Comparison of ENCODE assay signal across 9 cellular contexts in genomic region chr1:223747838-223748335, GRCh38. TPM values are rescaled to one million over a fixed set of nuclear protein-coding genes. Genes with fewer than 3 reads are reported as not detected.
DNase-seq lines count a peak whose midpoint lies in the region; FAIRE-seq and TF ChIP-seq lines count a peak whose summit lies in the region.
"Had no signal": no experiment of that assay in that cellular context is flagged by ENCODE, and none has a peak within 500 bp of the region (broad histone marks: within the 10 kb centered on the region; RNA-seq: fewer than 3 reads in every experiment).

No MANE protein-coding gene starts in this region.

- intact Hi-C loops in kidney (cut with DNase I), result loop anchor here (5.0 kb wide), 1 partner anchor 36 kb away; the partner anchor contains the start of gene CAPN2

- H3K4me1 ChIP-seq in adipocyte (ENCODE audit: control insufficient read depth, insufficient read depth, low read length) (peaks cover 32% of the 10 kb centered on the region), kidney (ENCODE audit: control insufficient read depth in 1 of 2, insufficient read depth in 1 of 2, low read depth in 1 of 2, low read length in 2 of 2) (peaks cover 10 to 20% of the 10 kb centered on the region in 2 donors)

- peak overlapping the region; percentile 74 for H3K9ac ChIP-seq in adipocyte (ENCODE audit: low read length)
- peak overlapping the region in 1 of 2 donors; percentile 55 for H3K9ac ChIP-seq in kidney (ENCODE audit: low read length in 2 of 2)

- H3K9me3 ChIP-seq in adipocyte (ENCODE audit: control insufficient read depth, low read length) (no peaks in the 10 kb centered on the region), kidney (ENCODE audit: control insufficient read depth in 1 of 2, low read length in 2 of 2) (no peaks in the 10 kb centered on the region)

- H3K27me3 ChIP-seq in adipocyte (replicated peaks; ENCODE audit: control insufficient read depth, insufficient read depth, low read length), result no peaks in the 10 kb centered on the region

- no peak for FAIRE-seq in kidney (lab: Jason Lieb, UNC)

- H3K4me3 ChIP-seq in adipocyte (ENCODE audit: low read length) (no peak overlapping the region), kidney (ENCODE audit: low read length in 2 of 2) (peak overlapping the region in 1 of 2 donors; percentile 25)

- H3K36me3 ChIP-seq in adipocyte (ENCODE audit: control insufficient read depth, insufficient read depth, low read length, severe bottlenecking) (peaks cover 81% of the 10 kb centered on the region), kidney (ENCODE audit: control insufficient read depth in 1 of 2, insufficient read depth in 2 of 2, low read length in 2 of 2) (peaks cover 19 to 62% of the 10 kb centered on the region in 2 donors)

- DNase-seq in DMS53 (lab: John Stamatoyannopoulos, UW), result peak; percentile 59
- no peak for DNase-seq in DMS53 treated with DMSO at 0.1 percent for 48 hours (lab: John Stamatoyannopoulos, UW; ENCODE audit: unreplicated experiment)
- DNase-seq in adipocyte (ENCODE audit: low read depth), result peak; percentile 58
- no peak for DNase-seq in kidney
- peak in 9 of 49 donors; percentile 8 to 84 (median 15) for DNase-seq in substantia nigra (lab: John Stamatoyannopoulos, UW)
- DNase-seq in GM03348 (ENCODE audit: low spot score), result no peak
- no peak for DNase-seq in superior temporal gyrus (ENCODE audit: extremely low spot score)
- no peak for DNase-seq in NCI-H2029 treated with DMSO at 0.1 percent for 48 hours (lab: John Stamatoyannopoulos, UW)

- TF ChIP-seq CTCF in kidney (IDR thresholded peaks at IDR 0.05; ENCODE audit: borderline replicate concordance, extremely low read depth, insufficient read depth), result no peak

- H3K27ac ChIP-seq in kidney (ENCODE audit: low read depth in 2 of 2, low read length in 2 of 2) (peak overlapping the region; percentile 63 to 74), substantia nigra (ENCODE audit: low read depth, low read length, poor library complexity, severe bottlenecking) (peak overlapping the region; percentile 17)
- H3K27ac ChIP-seq: 22Rv1 had no signal

RNA-seq across cellular contexts. Expression of gene CAPN2, which starts 35.5 kb away (rescaled TPM):
- 276 TPM for total RNA-seq in kidney
- polyA plus RNA-seq in kidney (ENCODE audit: insufficient read depth, low read depth, low replicate concordance), result 175 TPM

Comparison
In these comparisons a context has a peak if more than half of its experiments do, and no peak if none do; other contexts are left out.
1. DNase-seq: peak in DMS53 (single experiment) and adipocyte (single experiment); none in DMS53 treated with DMSO at 0.1 percent for 48 hours (single experiment), kidney (single experiment), GM03348 (single experiment), superior temporal gyrus (single experiment) and NCI-H2029 treated with DMSO at 0.1 percent for 48 hours (single experiment).